Comparison of ENCODE assay signal across 11 cellular contexts in genomic region chr2:20600756-20601325, GRCh38. TPM values are rescaled to one million over a fixed set of nuclear protein-coding genes. Genes with fewer than 3 reads are reported as not detected.
DNase-seq lines count a peak whose midpoint lies in the region; ATAC-seq and TF ChIP-seq lines count a peak whose summit lies in the region.
"Had no signal": no experiment of that assay in that cellular context is flagged by ENCODE, and none has a peak within 500 bp of the region (broad histone marks: within the 10 kb centered on the region; RNA-seq: fewer than 3 reads in every experiment).

No MANE protein-coding gene starts in this region.

- H3K4me3 ChIP-seq in heart right ventricle = no peak overlapping the region
- H3K4me3 ChIP-seq in body of pancreas = no peak overlapping the region

- in situ Hi-C loops in KBM-7 (cut with MboI; ENCODE audit: low pct_unique_long_range_greater_than_20kb, low sequenced_read_pairs) = no loop called here

- H3K4me1 ChIP-seq in heart right ventricle (peaks cover 29 to 83% (median 72%) of the 10 kb centered on the region in 9 donors), body of pancreas (peaks cover 34% of the 10 kb centered on the region)

- 70 to 75% methylated on average over 1 of the region's 1 CpG for WGBS in heart right ventricle, 2 donors
- WGBS in body of pancreas, 2 donors = 66 to 67% methylated on average over 1 of the region's 1 CpG

- H3K9me3 Mint-ChIP-seq in natural killer cell treated with Interleukin-12 subunit alpha and Interleukin-12 subunit beta and Interleukin-15 and Interleukin-18, amount 100 ng/mL, for 72 hours = no peaks in the 10 kb centered on the region
- H3K9me3 Mint-ChIP-seq: activated naive CD4-positive, alpha-beta T cell treated with anti-CD3 and anti-CD28 coated beads for 36 hours had no signal

- no peaks in the 10 kb centered on the region for H3K27me3 Mint-ChIP-seq in natural killer cell treated with Interleukin-12 subunit alpha and Interleukin-12 subunit beta and Interleukin-15 and Interleukin-18, amount 100 ng/mL, for 72 hours
- H3K27me3 Mint-ChIP-seq: CD4-positive, CD25-positive, alpha-beta regulatory T cell had no signal

- intact Hi-C loops in heart right ventricle (cut with DNase I) (loop anchor here in 2 of 10 donors (1.0 to 5.0 kb wide), 3 partner anchors 34 to 151 kb away; no protein-coding TSS in a partner anchor), Right ventricle myocardium superior (cut with DNase I) (no loop called here), body of pancreas (cut with DNase I) (no loop called here)

- peaks cover 11% of the 10 kb centered on the region in 2 donors for H3K4me1 Mint-ChIP-seq in natural killer cell treated with Interleukin-12 subunit alpha and Interleukin-12 subunit beta and Interleukin-15 and Interleukin-18, amount 100 ng/mL, for 72 hours (ENCODE audit: low read depth in 2 of 2)

- DNase-seq in heart right ventricle (no peak), Right ventricle myocardium superior (no peak), body of pancreas (no peak), GM10266 (ENCODE audit: extremely low spot score) (no peak), KBM-7 (no peak)
- no peak for DNase-seq in natural killer cell treated with Interleukin-12 subunit alpha and Interleukin-12 subunit beta and Interleukin-15 and Interleukin-18, amount 100 ng/mL, for 72 hours (ENCODE audit: low spot score)
- DNase-seq: activated naive CD4-positive, alpha-beta T cell treated with anti-CD3 and anti-CD28 coated beads for 36 hours; CD4-positive, CD25-positive, alpha-beta regulatory T cell had no signal

- no peak overlapping the region for H3K4me3 Mint-ChIP-seq in natural killer cell treated with Interleukin-12 subunit alpha and Interleukin-12 subunit beta and Interleukin-15 and Interleukin-18, amount 100 ng/mL, for 72 hours
- H3K4me3 Mint-ChIP-seq: activated naive CD4-positive, alpha-beta T cell treated with anti-CD3 and anti-CD28 coated beads for 36 hours; CD4-positive, CD25-positive, alpha-beta regulatory T cell had no signal

- H3K36me3 Mint-ChIP-seq in natural killer cell treated with Interleukin-12 subunit alpha and Interleukin-12 subunit beta and Interleukin-15 and Interleukin-18, amount 100 ng/mL, for 72 hours = no peaks in the 10 kb centered on the region
- H3K36me3 Mint-ChIP-seq: CD4-positive, CD25-positive, alpha-beta regulatory T cell had no signal

- H3K9me3 ChIP-seq in heart right ventricle = peaks cover 0 to 5% (median 0%) of the 10 kb centered on the region in 11 donors
- H3K9me3 ChIP-seq in body of pancreas = no peaks in the 10 kb centered on the region
- H3K9me3 ChIP-seq: neutrophil had no signal

- H3K36me3 ChIP-seq in heart right ventricle (no peaks in the 10 kb centered on the region), body of pancreas (replicated peaks in 1 of 2; ENCODE audit: insufficient read depth in 1 of 2, low read depth in 2 of 2) (no peaks in the 10 kb centered on the region)
- H3K36me3 ChIP-seq: neutrophil had no signal

- peak in 8 of 9 donors; percentile 9 to 73 (median 52) for TF ChIP-seq CTCF in heart right ventricle (IDR thresholded peaks at IDR 0.05)
- TF ChIP-seq CTCF in body of pancreas (IDR thresholded peaks at IDR 0.05) = peak in 4 of 7 experiments; percentile 13 to 37 (median 16)
- no peak for TF ChIP-seq CTCF in GM10266 (IDR thresholded peaks at IDR 0.05; ENCODE audit: control insufficient read depth, insufficient read depth, low read depth, missing control alignments)

- no peak for TF ChIP-seq POLR2A in body of pancreas (IDR thresholded peaks at IDR 0.05)

- H3K27me3 ChIP-seq in heart right ventricle (no peaks in the 10 kb centered on the region), body of pancreas (no peaks in the 10 kb centered on the region), layer of hippocampus (ENCODE audit: control insufficient read depth, insufficient read depth, low read length) (no peaks in the 10 kb centered on the region)
- H3K27me3 ChIP-seq: neutrophil had no signal

- peak overlapping the region in 8 of 10 donors; percentile 65 to 88 (median 85) for H3K27ac ChIP-seq in heart right ventricle
- H3K27ac ChIP-seq in body of pancreas = no peak overlapping the region
- H3K27ac ChIP-seq in layer of hippocampus (ENCODE audit: low read depth, low read length) = peak overlapping the region; percentile 88
- H3K27ac ChIP-seq: neutrophil had no signal

- no peak overlapping the region for H3K27ac Mint-ChIP-seq in natural killer cell treated with Interleukin-12 subunit alpha and Interleukin-12 subunit beta and Interleukin-15 and Interleukin-18, amount 100 ng/mL, for 72 hours
- H3K27ac Mint-ChIP-seq: activated naive CD4-positive, alpha-beta T cell treated with anti-CD3 and anti-CD28 coated beads for 36 hours had no signal

- ATAC-seq in heart right ventricle = no peak
- no peak for ATAC-seq in Right ventricle myocardium superior (ENCODE audit: poor library complexity)
- no peak for ATAC-seq in body of pancreas
- no peak for ATAC-seq in HG03135 (IDR thresholded peaks at IDR 0.05; ENCODE audit: unreplicated experiment)
- no peak for ATAC-seq in natural killer cell treated with Interleukin-12 subunit alpha and Interleukin-12 subunit beta and Interleukin-15 and Interleukin-18, amount 100 ng/mL, for 72 hours

RNA-seq across cellular contexts. Expression of gene HS1BP3, which starts 50.1 kb away (rescaled TPM):
- total RNA-seq in heart right ventricle = 10 to 100 TPM; 11.3 to 26.3 (median 16.1) TPM
- polyA plus RNA-seq in heart right ventricle = 10 to 100 TPM; 16.8 to 24.6 TPM
- 19.7 TPM for total RNA-seq in Right ventricle myocardium superior
- 10 to 100 TPM; 21.1 to 23.1 TPM for total RNA-seq in body of pancreas
- 1 to 10 TPM; 5.8 to 9.3 TPM for total RNA-seq in natural killer cell treated with Interleukin-12 subunit alpha and Interleukin-12 subunit beta and Interleukin-15 and Interleukin-18, amount 100 ng/mL, for 72 hours

Comparison
In these comparisons a context has a peak if more than half of its experiments do, and no peak if none do; other contexts are left out.
1. H3K27ac ChIP-seq: peak in heart right ventricle (8 of 10) and layer of hippocampus (single experiment); none in body of pancreas (0 of 4).